Comparison of ENCODE assay signal across 18 cellular contexts in genomic region chr3:53311882-53312281, GRCh38. TPM values are rescaled to one million over a fixed set of nuclear protein-coding genes. Genes with fewer than 3 reads are reported as not detected.
A peak's percentile ranks its signal among the peaks of the same experiment; 100 is the strongest.
DNase-seq lines count a peak whose midpoint lies in the region; ATAC-seq, FAIRE-seq and TF ChIP-seq lines count a peak whose summit lies in the region.
"Had no signal": no experiment of that assay in that cellular context is flagged by ENCODE, and none has a peak within 500 bp of the region (broad histone marks: within the 10 kb centered on the region; RNA-seq: fewer than 3 reads in every experiment).

No MANE protein-coding gene starts in this region.

- H3K4me3 Mint-ChIP-seq in activated naive CD8-positive, alpha-beta T cell: no peak overlapping the region
- H3K4me3 Mint-ChIP-seq in activated naive CD8-positive, alpha-beta T cell treated with anti-CD3 and anti-CD28 coated beads, Interleukin-2, amount 50 U/mL, for 24 hours: no peak overlapping the region
- no peak overlapping the region for H3K4me3 Mint-ChIP-seq in activated CD8-positive, alpha-beta T cell treated with anti-CD3 and anti-CD28 coated beads, Interleukin-2, amount 10 ng/mL, durations not matched to agents 7 days and 5 days
- H3K4me3 Mint-ChIP-seq: B cell had no signal

- H3K9me3 Mint-ChIP-seq in activated naive CD8-positive, alpha-beta T cell (ENCODE audit: low read depth): no peaks in the 10 kb centered on the region
- no peaks in the 10 kb centered on the region for H3K9me3 Mint-ChIP-seq in activated naive CD8-positive, alpha-beta T cell treated with anti-CD3 and anti-CD28 coated beads, Interleukin-2, amount 50 U/mL, for 24 hours
- H3K9me3 Mint-ChIP-seq in activated CD8-positive, alpha-beta T cell treated with anti-CD3 and anti-CD28 coated beads, Interleukin-2, amount 10 ng/mL, durations not matched to agents 7 days and 5 days (ENCODE audit: insufficient read depth): no peaks in the 10 kb centered on the region

- H3K27ac Mint-ChIP-seq in activated naive CD8-positive, alpha-beta T cell: peak overlapping the region; percentile 58
- no peak overlapping the region for H3K27ac Mint-ChIP-seq in activated naive CD8-positive, alpha-beta T cell treated with anti-CD3 and anti-CD28 coated beads, Interleukin-2, amount 50 U/mL, for 24 hours
- peak overlapping the region; percentile 3 for H3K27ac Mint-ChIP-seq in activated CD8-positive, alpha-beta T cell treated with anti-CD3 and anti-CD28 coated beads, Interleukin-2, amount 10 ng/mL, durations not matched to agents 7 days and 5 days
- H3K27ac Mint-ChIP-seq: B cell had no signal

- no peak for TF ChIP-seq POLR2A in gastroesophageal sphincter (IDR thresholded peaks at IDR 0.05)

- H3K4me1 Mint-ChIP-seq in activated naive CD8-positive, alpha-beta T cell (ENCODE audit: low read depth): no peaks in the 10 kb centered on the region
- H3K4me1 Mint-ChIP-seq in activated naive CD8-positive, alpha-beta T cell treated with anti-CD3 and anti-CD28 coated beads, Interleukin-2, amount 50 U/mL, for 24 hours: no peaks in the 10 kb centered on the region
- no peaks in the 10 kb centered on the region for H3K4me1 Mint-ChIP-seq in activated CD8-positive, alpha-beta T cell treated with anti-CD3 and anti-CD28 coated beads, Interleukin-2, amount 10 ng/mL, durations not matched to agents 7 days and 5 days (ENCODE audit: low read depth)

- no peak for TF ChIP-seq CTCF in gastroesophageal sphincter (IDR thresholded peaks at IDR 0.05)

- DNase-seq in activated naive CD8-positive, alpha-beta T cell treated with anti-CD3 and anti-CD28 coated beads, Interleukin-2, amount 50 U/mL, for 24 hours: no peak
- DNase-seq in activated CD8-positive, alpha-beta T cell treated with anti-CD3 and anti-CD28 coated beads, Interleukin-2, amount 10 ng/mL, durations not matched to agents 7 days and 5 days: no peak
- no peak for DNase-seq in sciatic nerve (ENCODE audit: low spot score)
- DNase-seq in small intestine: no peak
- no peak for DNase-seq in HUDEP-2 (lab: John Stamatoyannopoulos, UW; ENCODE audit: unreplicated experiment in 76 of 76)
- no peak for DNase-seq in ecto neural progenitor cell (ENCODE audit: low spot score)
- DNase-seq: GF-D8, Kasumi-1, MG63, NCI-H1092, NCI-H1436 treated with DMSO at 0.1 percent for 48 hours, NCI-H2029 treated with DMSO at 0.1 percent for 48 hours, NCI-H2171 had no signal

- intact Hi-C loops in sciatic nerve (cut with DNase I): no loop called here

- H3K36me3 Mint-ChIP-seq in activated naive CD8-positive, alpha-beta T cell: peaks cover 6% of the 10 kb centered on the region
- H3K36me3 Mint-ChIP-seq in activated naive CD8-positive, alpha-beta T cell treated with anti-CD3 and anti-CD28 coated beads, Interleukin-2, amount 50 U/mL, for 24 hours (ENCODE audit: low read depth): peaks cover 27% of the 10 kb centered on the region
- H3K36me3 Mint-ChIP-seq in activated CD8-positive, alpha-beta T cell treated with anti-CD3 and anti-CD28 coated beads, Interleukin-2, amount 10 ng/mL, durations not matched to agents 7 days and 5 days (ENCODE audit: low read depth): peaks cover 32% of the 10 kb centered on the region

- TF ChIP-seq EP300 in gastroesophageal sphincter (IDR thresholded peaks at IDR 0.05): no peak

- POLR2A ChIA-PET in activated CD8-positive, alpha-beta T cell treated with anti-CD3 and anti-CD28 coated beads, Interleukin-2, amount 10 ng/mL, durations not matched to agents 7 days and 5 days (lab: Charles Lee): no interaction called here

- 76% methylated on average over 3 of the region's 3 CpGs; no CpG with 5 or more reads in 1 of the 2 donors for WGBS in gastroesophageal sphincter (ENCODE audit: low coverage in 1 of 2), 2 donors
- WGBS in small intestine, 3 donors: 85 to 98% (median 87%) methylated on average over 3 of the region's 3 CpGs

- no peaks in the 10 kb centered on the region for H3K27me3 ChIP-seq in gastroesophageal sphincter
- no peaks in the 10 kb centered on the region for H3K27me3 ChIP-seq in small intestine (ENCODE audit: control insufficient read depth in 2 of 2, insufficient read depth in 2 of 2, low read length in 2 of 2)
- H3K27me3 ChIP-seq: MG63 had no signal

- H3K27ac ChIP-seq in gastroesophageal sphincter (peak overlapping the region in 3 of 4 donors; percentile 17 to 53 (median 24)), small intestine (ENCODE audit: low read depth in 1 of 2, low read length in 1 of 2) (no peak overlapping the region)

- FAIRE-seq in small intestine (lab: Jason Lieb, UNC): no peak

- H3K36me3 ChIP-seq in gastroesophageal sphincter (peaks cover 0 to 50% of the 10 kb centered on the region in 2 donors), small intestine (ENCODE audit: control insufficient read depth in 2 of 2, insufficient read depth in 2 of 2, low read length in 2 of 2) (peaks cover 8 to 13% of the 10 kb centered on the region in 2 donors)

- ATAC-seq in activated naive CD8-positive, alpha-beta T cell treated with anti-CD3 and anti-CD28 coated beads, Interleukin-2, amount 50 U/mL, for 24 hours: no peak
- ATAC-seq in activated CD8-positive, alpha-beta T cell treated with anti-CD3 and anti-CD28 coated beads, Interleukin-2, amount 10 ng/mL, durations not matched to agents 7 days and 5 days: no peak
- ATAC-seq in gastroesophageal sphincter (no peak), sciatic nerve (peak; percentile 43)
- ATAC-seq: Panc1 had no signal

- no peaks in the 10 kb centered on the region for H3K27me3 Mint-ChIP-seq in activated naive CD8-positive, alpha-beta T cell
- no peaks in the 10 kb centered on the region for H3K27me3 Mint-ChIP-seq in activated naive CD8-positive, alpha-beta T cell treated with anti-CD3 and anti-CD28 coated beads, Interleukin-2, amount 50 U/mL, for 24 hours
- H3K27me3 Mint-ChIP-seq in activated CD8-positive, alpha-beta T cell treated with anti-CD3 and anti-CD28 coated beads, Interleukin-2, amount 10 ng/mL, durations not matched to agents 7 days and 5 days (ENCODE audit: low read depth): no peaks in the 10 kb centered on the region
- H3K27me3 Mint-ChIP-seq: B cell had no signal

- H3K4me1 ChIP-seq in gastroesophageal sphincter (peaks cover 0 to 36% (median 0%) of the 10 kb centered on the region in 3 donors), small intestine (ENCODE audit: control insufficient read depth in 2 of 2, insufficient read depth in 1 of 2, low read depth in 1 of 2, low read length in 1 of 2) (no peaks in the 10 kb centered on the region)
- H3K4me1 ChIP-seq: HAP-1 had no signal

- no peaks in the 10 kb centered on the region for H3K9me3 ChIP-seq in gastroesophageal sphincter
- H3K9me3 ChIP-seq in small intestine (ENCODE audit: control insufficient read depth, low read depth): no peaks in the 10 kb centered on the region
- H3K9me3 ChIP-seq: HAP-1, MG63 had no signal

- no peak overlapping the region for H3K4me3 ChIP-seq in gastroesophageal sphincter
- no peak overlapping the region for H3K4me3 ChIP-seq in small intestine (ENCODE audit: low read depth in 1 of 2, low read length in 2 of 2)
- H3K4me3 ChIP-seq: HAP-1, MG63 had no signal

- CTCF ChIA-PET in activated CD8-positive, alpha-beta T cell treated with anti-CD3 and anti-CD28 coated beads, Interleukin-2, amount 10 ng/mL, durations not matched to agents 7 days and 5 days (lab: Charles Lee): no interaction called here

RNA-seq across cellular contexts. Expression of gene DCP1A, which starts 35.5 kb away (rescaled TPM):
- total RNA-seq in activated CD8-positive, alpha-beta T cell treated with anti-CD3 and anti-CD28 coated beads, Interleukin-2, amount 10 ng/mL, durations not matched to agents 7 days and 5 days: 10 to 100 TPM; 27.2 to 28.3 TPM
- total RNA-seq in gastroesophageal sphincter (10 to 100 TPM; 20.7 to 37.4 (median 27.1) TPM), sciatic nerve (30.8 TPM)
- 1 to 10 TPM; 4.1 to 8.6 (median 4.9) TPM for polyA plus RNA-seq in small intestine

RNA-seq across cellular contexts. Expression of gene TKT, which starts 56.1 kb away (rescaled TPM):
- 100 to 1,000 TPM; 315 to 323 TPM for total RNA-seq in activated CD8-positive, alpha-beta T cell treated with anti-CD3 and anti-CD28 coated beads, Interleukin-2, amount 10 ng/mL, durations not matched to agents 7 days and 5 days
- total RNA-seq in gastroesophageal sphincter (100 to 1,000 TPM; 218 to 386 (median 278) TPM), sciatic nerve (219 TPM)
- 100 to 1,000 TPM in 1 of 3 donors, 10 to 100 TPM in 2; 58.8 to 407 (median 92.1) TPM for polyA plus RNA-seq in small intestine

Comparison
In these comparisons a context has a peak if more than half of its experiments do, and no peak if none do; other contexts are left out.
1. H3K27ac ChIP-seq: peak in gastroesophageal sphincter (3 of 4); none in small intestine (0 of 2).